ENCODE assay signal across 8 cellular contexts in the genomic region with DNA sequence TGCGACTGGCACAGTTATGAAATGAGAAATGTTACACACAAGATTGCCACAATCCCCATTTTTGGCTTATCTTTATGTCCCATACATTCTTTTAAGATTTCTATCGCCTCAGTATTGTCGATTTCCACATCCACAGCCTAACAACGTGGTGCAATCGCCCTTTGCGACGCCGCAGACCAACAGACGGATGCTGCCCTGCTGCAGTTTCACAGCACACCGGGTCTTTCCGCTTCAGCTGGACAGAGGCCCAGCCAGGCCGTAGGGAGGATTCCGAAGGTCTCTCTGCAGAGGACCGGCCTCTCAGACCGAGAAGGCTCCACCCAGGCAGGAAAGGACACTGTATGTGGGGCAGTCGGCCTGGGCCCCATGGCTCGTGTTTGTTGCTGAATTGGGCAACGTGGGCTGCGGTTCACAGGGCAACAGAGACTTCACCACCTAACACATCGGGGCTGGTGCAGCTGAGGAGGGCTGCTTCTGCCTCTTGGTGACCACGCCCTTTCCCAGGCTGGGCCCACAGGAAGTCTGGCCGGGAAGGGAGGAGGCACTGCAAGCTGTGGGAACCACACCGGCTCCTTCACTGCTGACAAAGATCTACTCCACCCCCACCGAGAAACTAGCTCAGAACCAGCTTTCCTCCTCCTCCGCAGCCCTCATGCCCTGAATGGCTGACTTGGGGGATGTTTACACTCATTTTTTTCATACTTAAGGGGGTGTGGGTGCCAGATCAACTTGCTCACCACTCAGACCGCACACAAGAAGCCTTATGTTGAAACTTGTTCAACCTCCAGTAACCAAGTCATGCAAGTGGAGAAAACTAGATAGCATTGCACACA. TPM values are rescaled to one million over a fixed set of nuclear protein-coding genes. Genes with fewer than 3 reads are reported as not detected.
DNase-seq lines count a peak whose midpoint lies in the region; ATAC-seq and TF ChIP-seq lines count a peak whose summit lies in the region.

No MANE protein-coding gene starts in this region.

- TF ChIP-seq CTCF in AG04450 (IDR thresholded peaks at IDR 0.05; ENCODE audit: low read depth, low read length) = no peak
- TF ChIP-seq CTCF in esophagus squamous epithelium (IDR thresholded peaks at IDR 0.05) = no peak

- WGBS in esophagus squamous epithelium, 2 donors = 18 to 40% methylated on average over 9 to 15 of the region's 26 CpGs

- H3K27me3 ChIP-seq in AG04450 (ENCODE audit: control insufficient read depth, insufficient read depth, low read length) (no peaks in the 10 kb centered on the region), esophagus squamous epithelium (no peaks in the 10 kb centered on the region)

- TF ChIP-seq POLR2A in esophagus squamous epithelium (IDR thresholded peaks at IDR 0.05) = peak in 2 of 4 donors; percentile 25 to 65

- H3K27ac ChIP-seq in AG04450 (ENCODE audit: low read depth, low read length) (peak overlapping the region; percentile 92), esophagus squamous epithelium (peak overlapping the region; percentile 68 to 88 (median 76))

- H3K4me1 ChIP-seq in esophagus squamous epithelium = peaks cover 0 to 29% (median 12%) of the 10 kb centered on the region in 3 donors

- POLR2A ChIA-PET in AG04450 (lab: Yijun Ruan, JAX) = interaction anchor here (0.6 to 1.4 kb wide), 4 partner anchors 41 to 381 kb away, joined by 3 to 9 read pairs (median 4); a partner anchor contains a TSS

- CTCF ChIA-PET in AG04450 (lab: Charles Lee) = interaction anchor here (1.2 to 1.7 kb wide), 2 partner anchors 9 to 271 kb away, joined by 4 to 5 read pairs; no protein-coding TSS in a partner anchor

- no peaks in the 10 kb centered on the region for H3K36me3 ChIP-seq in esophagus squamous epithelium

- peak overlapping the region; percentile 53 for H3K4me3 ChIP-seq in AG04450 (ENCODE audit: low read depth, low read length)
- H3K4me3 ChIP-seq in esophagus squamous epithelium = peak overlapping the region; percentile 9 to 59 (median 30)

- intact Hi-C loops in esophagus squamous epithelium (cut with DNase I) = loop anchor here (10.0 kb wide), 1 partner anchor 250 kb away; a partner anchor contains a TSS

- DNase-seq in AG04450 (ENCODE audit: low read depth, low spot score) = peak; percentile 96
- DNase-seq in OCI-M1 (lab: John Stamatoyannopoulos, UW) = peak; percentile 99
- DNase-seq in activated T-cell treated with anti-CD3 and anti-CD28 coated beads, Interleukin-2, amount 50 U/mL, for 1 hour = peak; percentile 73
- peak; percentile 66 for DNase-seq in esophagus squamous epithelium (lab: John Stamatoyannopoulos, UW)
- peak; percentile 89 for DNase-seq in myocyte (ENCODE audit: low read depth)
- peak; percentile 68 for DNase-seq in stimulated activated CD8-positive, alpha-beta memory T cell treated with anti-CD3 and anti-CD28 coated beads, Interleukin-7, amount 100 ng/mL, for 24 hours (ENCODE audit: low read depth)

- ATAC-seq in GM18909 (IDR thresholded peaks at IDR 0.05; ENCODE audit: poor library complexity, unreplicated experiment) (peak; percentile 88), HG03108 (IDR thresholded peaks at IDR 0.05; ENCODE audit: unreplicated experiment) (peak; percentile 84)

- H3K9me3 ChIP-seq in AG04450 (ENCODE audit: control insufficient read depth, insufficient read depth, low read length) (no peaks in the 10 kb centered on the region), esophagus squamous epithelium (no peaks in the 10 kb centered on the region)

RNA-seq across cellular contexts. Expression of a gene that starts 32.9 kb away (rescaled TPM):
- polyA plus RNA-seq in AG04450 (2011; rRNA removed) = 8.1 and 13.5 TPM in 2 replicates
- polyA minus RNA-seq in AG04450 (2011; rRNA and poly(A)+ RNA removed) = 5.0 and 5.5 TPM in 2 replicates
- 10 to 100 TPM in 2 of 4 donors, 1 to 10 TPM in 2; 8.0 to 14.1 (median 10.5) TPM for total RNA-seq in esophagus squamous epithelium
- 7.3 and 11.1 TPM in 2 replicates for total RNA-seq in myocyte
- polyA plus RNA-seq in myocyte (2012) = 3.8 TPM

Comparison
In these comparisons a context has a peak if more than half of its experiments do, and no peak if none do; other contexts are left out.
1. Peak in every context shown above with its lines: DNase-seq, ATAC-seq, H3K4me3 ChIP-seq and H3K27ac ChIP-seq.